Comparison of ENCODE assay signal across 9 cellular contexts in genomic region chr3:41117398-41117870, GRCh38.
DNase-seq lines count a peak whose midpoint lies in the region; ATAC-seq and TF ChIP-seq lines count a peak whose summit lies in the region.
"Had no signal": no experiment of that assay in that cellular context is flagged by ENCODE, and none has a peak within 500 bp of the region (broad histone marks: within the 10 kb centered on the region; RNA-seq: fewer than 3 reads in every experiment).

No MANE protein-coding gene starts in this region.

- TF ChIP-seq CTCF in neutrophil (IDR thresholded peaks at IDR 0.05) (no peak), stomach (IDR thresholded peaks at IDR 0.05) (no peak)

- peak; percentile 87 for ATAC-seq in HG03064 (IDR thresholded peaks at IDR 0.05; ENCODE audit: low read depth, unreplicated experiment)

- peak overlapping the region; percentile 83 for H3K27ac ChIP-seq in neutrophil
- peak overlapping the region in 4 of 5 donors; percentile 9 to 50 (median 48) for H3K27ac ChIP-seq in stomach
- H3K27ac ChIP-seq: A549 had no signal

- intact Hi-C loops in stomach (cut with DNase I; ENCODE audit: low total_unique reads), result no loop called here

- TF ChIP-seq POLR2A in erythroblast (IDR thresholded peaks at IDR 0.05; ENCODE audit: low read length) (no peak), stomach (IDR thresholded peaks at IDR 0.05) (no peak)

- DNase-seq in NCI-H146 (lab: John Stamatoyannopoulos, UW) (peak; percentile 48), NCI-H146 treated with DMSO at 0.1 percent for 48 hours (lab: John Stamatoyannopoulos, UW; ENCODE audit: unreplicated experiment) (no peak), NOMO-1 (lab: John Stamatoyannopoulos, UW; ENCODE audit: unreplicated experiment in 2 of 2) (peak; percentile 96 to 99), erythroblast (lab: John Stamatoyannopoulos, UW) (peak; percentile 70 to 72), stomach (peak; percentile 86)
- DNase-seq in activated CD8-positive, alpha-beta memory T cell treated with anti-CD3 and anti-CD28 coated beads, Interleukin-2, amount 50 U/mL, for 48 hours, result peak; percentile 88

- H3K9me3 ChIP-seq in neutrophil (no peaks in the 10 kb centered on the region), stomach (no peaks in the 10 kb centered on the region)
- H3K9me3 ChIP-seq: A549 had no signal

- WGBS in stomach, 5 donors, result 21 to 40% (median 29%) methylated on average over 15 of the region's 15 CpGs

- H3K27me3 ChIP-seq in neutrophil, result no peaks in the 10 kb centered on the region
- H3K27me3 ChIP-seq in stomach, result no peaks in the 10 kb centered on the region

- H3K4me1 ChIP-seq in neutrophil (ENCODE audit: control insufficient read depth in 1 of 2, insufficient read depth in 1 of 2, low read depth in 1 of 2, low read length in 1 of 2), result peaks cover 19% of the 10 kb centered on the region in 2 experiments
- H3K4me1 ChIP-seq in stomach, result peaks cover 0 to 22% (median 7%) of the 10 kb centered on the region in 4 donors
- H3K4me1 ChIP-seq: A549 had no signal

- H3K36me3 ChIP-seq in neutrophil, result no peaks in the 10 kb centered on the region
- no peaks in the 10 kb centered on the region for H3K36me3 ChIP-seq in stomach

- H3K4me3 ChIP-seq in neutrophil (ENCODE audit: low read depth in 1 of 2, low read length in 1 of 2) (peak overlapping the region; percentile 50 to 54), stomach (no peak overlapping the region)
- H3K4me3 ChIP-seq: A549 had no signal

- no peak for TF ChIP-seq EP300 in stomach (IDR thresholded peaks at IDR 0.05)

Comparison
In these comparisons a context has a peak if more than half of its experiments do, and no peak if none do; other contexts are left out.
1. H3K4me3 ChIP-seq: peak in neutrophil (2 of 2); none in stomach (0 of 4).